ENCODE assay signal across 18 cellular contexts in the genomic region with DNA sequence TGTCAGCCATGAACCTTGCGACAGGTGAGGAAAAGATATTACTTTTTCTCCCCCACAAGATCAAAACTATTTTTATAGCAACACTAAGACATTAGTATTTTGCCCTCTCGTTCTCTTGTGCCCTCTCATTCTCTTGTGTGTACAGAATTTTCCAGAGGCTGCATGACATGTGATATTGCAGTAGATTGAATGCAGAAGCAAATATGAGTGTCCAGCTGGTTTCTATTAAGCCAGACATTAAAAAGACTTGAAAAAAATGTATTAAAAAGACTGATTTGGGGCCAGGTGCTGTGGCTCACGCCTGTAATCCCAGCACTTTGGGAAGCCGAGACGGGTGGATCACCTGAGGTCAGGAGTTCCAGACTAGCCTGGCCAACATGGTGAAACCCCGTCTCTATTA.
DNase-seq lines count a peak whose midpoint lies in the region; TF ChIP-seq lines count a peak whose summit lies in the region.
"Had no signal": no experiment of that assay in that cellular context is flagged by ENCODE, and none has a peak within 500 bp of the region (broad histone marks: within the 10 kb centered on the region; RNA-seq: fewer than 3 reads in every experiment).

No MANE protein-coding gene starts in this region.

- no peak overlapping the region for H2BK15ac ChIP-seq in mesenchymal stem cell (ENCODE audit: low read depth, poor library complexity, severe bottlenecking)

- H3K36me3 Mint-ChIP-seq in chondrocyte (ENCODE audit: low read depth) = peaks cover 22% of the 10 kb centered on the region

- no peak for TF ChIP-seq POLR2A in sigmoid colon (IDR thresholded peaks at IDR 0.05)

- H2BK5ac ChIP-seq in mesenchymal stem cell (ENCODE audit: low read depth, low read length, poor library complexity, severe bottlenecking) = no peak overlapping the region

- no peaks in the 10 kb centered on the region for H3K79me1 ChIP-seq in mesenchymal stem cell (replicated peaks; ENCODE audit: low read length, poor library complexity, severe bottlenecking)

- no peak overlapping the region for H3K4me3 Mint-ChIP-seq in chondrocyte (ENCODE audit: unreplicated experiment)
- H3K4me3 Mint-ChIP-seq: CD4-positive, alpha-beta memory T cell had no signal

- H3K9me3 Mint-ChIP-seq in chondrocyte (ENCODE audit: low read depth) = no peaks in the 10 kb centered on the region

- WGBS in sigmoid colon, 2 donors = 87% methylated on average over 6 of the region's 6 CpGs
- 98% methylated on average over 6 of the region's 6 CpGs for WGBS in mesenchymal stem cell

- H2AFZ ChIP-seq in mesenchymal stem cell (ENCODE audit: low read depth, low read length) = no peak overlapping the region

- H2BK120ac ChIP-seq in mesenchymal stem cell (ENCODE audit: low read depth, low read length) = no peak overlapping the region

- H3K27ac Mint-ChIP-seq in chondrocyte (ENCODE audit: unreplicated experiment) = peak overlapping the region; percentile 57

- H4K91ac ChIP-seq in mesenchymal stem cell (ENCODE audit: low read length) = no peak overlapping the region

- DNase-seq in EH (ENCODE audit: low read depth) (peak; percentile 20), chondrocyte (ENCODE audit: low spot score) (no peak), fibroblast of the aortic adventitia (ENCODE audit: low read depth) (peak; percentile 29), sigmoid colon (no peak), mesenchymal stem cell (no peak), LoVo (ENCODE audit: low spot score) (no peak), SJCRH30 (no peak)
- DNase-seq: ACHN; BE2C; CD4-positive, alpha-beta memory T cell; DMS79; HCEC 1CT; NCI-H1105 treated with DMSO at 0.1 percent for 48 hours; NCI-H1694 treated with DMSO at 0.1 percent for 48 hours; NCI-H2107; NCI-H226; NCI-H524 treated with DMSO at 0.1 percent for 48 hours had no signal

- TF ChIP-seq CTCF in chondrocyte (IDR thresholded peaks at IDR 0.05) (no peak), fibroblast of the aortic adventitia (IDR thresholded peaks at IDR 0.05; ENCODE audit: insufficient read depth, low read length) (no peak), sigmoid colon (IDR thresholded peaks at IDR 0.05) (no peak)

- no peaks in the 10 kb centered on the region for H3K36me3 ChIP-seq in sigmoid colon
- peaks cover 0 to 13% of the 10 kb centered on the region in 2 experiments for H3K36me3 ChIP-seq in mesenchymal stem cell (ENCODE audit: control insufficient read depth in 1 of 2, insufficient read depth in 2 of 2, low read depth in 1 of 2, low read length in 2 of 2)
- H3K36me3 ChIP-seq in SJCRH30 = no peaks in the 10 kb centered on the region
- H3K36me3 ChIP-seq: BE2C had no signal

- no peak overlapping the region for H3K23ac ChIP-seq in mesenchymal stem cell (ENCODE audit: low read length in 2 of 2)

- H3K27me3 Mint-ChIP-seq in chondrocyte (ENCODE audit: low read depth) = no peaks in the 10 kb centered on the region
- H3K27me3 Mint-ChIP-seq: CD4-positive, alpha-beta memory T cell had no signal

- H2AK5ac ChIP-seq in mesenchymal stem cell (ENCODE audit: low read length, severe bottlenecking) = no peak overlapping the region

- no peaks in the 10 kb centered on the region for H3K9me3 ChIP-seq in sigmoid colon
- H3K9me3 ChIP-seq in mesenchymal stem cell (ENCODE audit: control insufficient read depth, low read length) = no peaks in the 10 kb centered on the region
- no peaks in the 10 kb centered on the region for H3K9me3 ChIP-seq in SJCRH30 (replicated peaks)
- H3K9me3 ChIP-seq: BE2C had no signal

- H3K4me1 ChIP-seq in sigmoid colon (peaks cover 0 to 29% (median 8%) of the 10 kb centered on the region in 4 donors), mesenchymal stem cell (ENCODE audit: control insufficient read depth, insufficient read depth, low read depth, low read length) (peaks cover 1% of the 10 kb centered on the region), SJCRH30 (no peaks in the 10 kb centered on the region)
- H3K4me1 ChIP-seq: BE2C had no signal

- H3K4ac ChIP-seq in mesenchymal stem cell (ENCODE audit: low read depth in 1 of 2, low read length in 2 of 2) = no peak overlapping the region

- no peak overlapping the region for H3K18ac ChIP-seq in mesenchymal stem cell (ENCODE audit: low read depth in 1 of 2, low read length in 2 of 2)

- peaks cover 10% of the 10 kb centered on the region for H3K4me1 Mint-ChIP-seq in chondrocyte (ENCODE audit: low read depth)

- no peak overlapping the region for H4K8ac ChIP-seq in mesenchymal stem cell (ENCODE audit: low read length)

- H3K27ac ChIP-seq in sigmoid colon = peak overlapping the region in 3 of 4 donors; percentile 52 to 70 (median 61)
- no peak overlapping the region for H3K27ac ChIP-seq in mesenchymal stem cell (ENCODE audit: low read length, poor library complexity, severe bottlenecking)
- no peak overlapping the region for H3K27ac ChIP-seq in SJCRH30

- H3K27me3 ChIP-seq in sigmoid colon (no peaks in the 10 kb centered on the region), mesenchymal stem cell (ENCODE audit: control insufficient read depth in 1 of 2, insufficient read depth in 1 of 2, low read length in 2 of 2) (no peaks in the 10 kb centered on the region), SJCRH30 (no peaks in the 10 kb centered on the region)
- H3K27me3 ChIP-seq: BE2C had no signal

- H3K14ac ChIP-seq in mesenchymal stem cell (ENCODE audit: low read length in 2 of 2) = no peak overlapping the region

- H3K9ac ChIP-seq in mesenchymal stem cell (ENCODE audit: low read length) = no peak overlapping the region

- no peak overlapping the region for H2BK12ac ChIP-seq in mesenchymal stem cell (ENCODE audit: low read length in 2 of 2)

- no peak overlapping the region for H3K4me2 ChIP-seq in mesenchymal stem cell (ENCODE audit: low read length, poor library complexity, severe bottlenecking)

- intact Hi-C loops in sigmoid colon (cut with DNase I) = no loop called here

- peak in 3 of 4 donors; percentile 37 to 77 (median 49) for TF ChIP-seq EP300 in sigmoid colon (IDR thresholded peaks at IDR 0.05)

- H3K4me3 ChIP-seq in fibroblast of the aortic adventitia (ENCODE audit: low read depth, low read length) (no peak overlapping the region), sigmoid colon (no peak overlapping the region), mesenchymal stem cell (ENCODE audit: insufficient read depth in 1 of 2, low read depth in 1 of 2, low read length in 2 of 2) (no peak overlapping the region), SJCRH30 (no peak overlapping the region)
- H3K4me3 ChIP-seq: GM12878 had no signal

Comparison
In these comparisons a context has a peak if more than half of its experiments do, and no peak if none do; other contexts are left out.
1. DNase-seq: peak in EH (single experiment) and fibroblast of the aortic adventitia (single experiment); none in chondrocyte (single experiment), sigmoid colon (single experiment), mesenchymal stem cell (single experiment), LoVo (single experiment) and SJCRH30 (0 of 2).
2. H3K27ac ChIP-seq: peak in sigmoid colon (3 of 4); none in mesenchymal stem cell (single experiment) and SJCRH30 (single experiment).